ENCODE assay signal across 8 cellular contexts in genomic region chr1:15848929-15849774, GRCh38. TPM values are rescaled to one million over a fixed set of nuclear protein-coding genes. Genes with fewer than 3 reads are reported as not detected.
DNase-seq lines count a peak whose midpoint lies in the region; FAIRE-seq and TF ChIP-seq lines count a peak whose summit lies in the region.

No MANE protein-coding gene starts in this region.

- H3K4me1 Mint-ChIP-seq in endothelial cell (ENCODE audit: unreplicated experiment), result peaks cover 26% of the 10 kb centered on the region

- H3K36me3 Mint-ChIP-seq in endothelial cell (ENCODE audit: low read depth, unreplicated experiment), result peaks cover 6% of the 10 kb centered on the region

- H3K27me3 Mint-ChIP-seq in endothelial cell (ENCODE audit: unreplicated experiment), result peaks cover 13% of the 10 kb centered on the region

- peak overlapping the region; percentile 97 for H3K27ac Mint-ChIP-seq in endothelial cell (ENCODE audit: unreplicated experiment)

- no peaks in the 10 kb centered on the region for H3K9me3 Mint-ChIP-seq in endothelial cell (ENCODE audit: unreplicated experiment)

- no peak for FAIRE-seq in D721Med (lab: Jason Lieb, UNC)

- peak overlapping the region; percentile 99 for H3K27ac ChIP-seq in C4-2B

- DNase-seq in HUDEP-2 (lab: John Stamatoyannopoulos, UW; ENCODE audit: unreplicated experiment in 76 of 76) (peak in 69 of 76 experiments; percentile 8 to 74 (median 50)), NOMO-1 (lab: John Stamatoyannopoulos, UW; ENCODE audit: unreplicated experiment in 2 of 2) (peak; percentile 53 to 70), endothelial cell (ENCODE audit: low spot score) (peak; percentile 82), midbrain (lab: John Stamatoyannopoulos, UW) (peak; percentile 89), D721Med (ENCODE audit: insufficient read length, low spot score) (no peak)
- peak; percentile 84 for DNase-seq in activated CD8-positive, alpha-beta memory T cell treated with anti-CD3 and anti-CD28 coated beads, Interleukin-2, amount 50 U/mL, for 48 hours
- peak; percentile 24 to 39 for DNase-seq in stimulated activated CD8-positive, alpha-beta memory T cell treated with anti-CD3 and anti-CD28 coated beads, Interleukin-2, amount 100 ng/mL, for 1 hour (ENCODE audit: low read depth in 2 of 2)

- TF ChIP-seq CTCF in C4-2B (conservative IDR thresholded peaks at IDR 0.05) (no peak), endothelial cell (IDR thresholded peaks at IDR 0.05; ENCODE audit: unreplicated experiment) (no peak), D721Med (IDR thresholded peaks at IDR 0.05; ENCODE audit: insufficient read depth, missing control alignments) (no peak)

- H3K4me3 Mint-ChIP-seq in endothelial cell (ENCODE audit: unreplicated experiment), result peak overlapping the region; percentile 99

RNA-seq across cellular contexts. Expression of gene SPEN, which starts 1.6 kb away (rescaled TPM):
- 33.5 TPM for total RNA-seq in endothelial cell (ENCODE audit: unreplicated experiment)

RNA-seq across cellular contexts. Expression of gene UQCRHL, which starts 41.7 kb away (rescaled TPM):
- 2.4 TPM for total RNA-seq in endothelial cell (ENCODE audit: unreplicated experiment)
